In genomic region chr15:61835476-61836106, GRCh38 we compare ENCODE assay signal across 7 cellular contexts.
A peak's percentile ranks its signal among the peaks of the same experiment; 100 is the strongest.
DNase-seq lines count a peak whose midpoint lies in the region; ATAC-seq, FAIRE-seq and TF ChIP-seq lines count a peak whose summit lies in the region.

No MANE protein-coding gene starts in this region.

- H3K9ac ChIP-seq in GM12878 (ENCODE audit: control insufficient read depth, insufficient read depth, low read length): no peak overlapping the region
- no peak overlapping the region for H3K9ac ChIP-seq in iPS-15b (ENCODE audit: low read depth, low read length)

- intact Hi-C loops in GM12878 (cut with micrococcal nuclease; ENCODE audit: unreplicated experiment): loop anchor here (10.0 kb wide), 2 partner anchors 671 to 1331 kb away; no protein-coding TSS in a partner anchor
- intact Hi-C loops in spleen (cut with DNase I; ENCODE audit: low total_unique reads): loop anchor here (10.0 kb wide), 2 partner anchors 921 to 1251 kb away; no protein-coding TSS in a partner anchor

- H3K4me2 ChIP-seq in GM12878 (ENCODE audit: control insufficient read depth, insufficient read depth): no peak overlapping the region

- WGBS in GM12878 (ENCODE audit: insufficient coverage, insufficient replicate concordance, low lambda C conversion rate, missing lambda C conversion rate): under 1% methylated on average over 9 of the region's 9 CpGs
- 7 to 13% (median 9%) methylated on average over 7 to 9 of the region's 9 CpGs for WGBS in spleen, 5 donors

- RAD21 ChIA-PET in GM12878 (lab: Charles Lee; ENCODE audit: unreplicated experiment): interaction anchor here (0.8 kb wide), 1 partner anchor 641 kb away, joined by 3 read pairs; no protein-coding TSS in a partner anchor

- peaks cover 1% of the 10 kb centered on the region for H3K4me1 Mint-ChIP-seq in T-helper 2 cell treated with Interferon-gamma antibody and Interleukin-4, amounts not matched to agents 5 μg/mL and 100 μg/mL, for 36 hours (ENCODE audit: low read depth)

- H3K36me3 Mint-ChIP-seq in T-helper 2 cell treated with Interferon-gamma antibody and Interleukin-4, amounts not matched to agents 5 μg/mL and 100 μg/mL, for 36 hours (ENCODE audit: low read depth): no peaks in the 10 kb centered on the region

- FAIRE-seq in GM12878 (lab: Jason Lieb, UNC): peak; percentile 88

- ATAC-seq in GM12878: peak; percentile 77
- ATAC-seq in HG02981 (IDR thresholded peaks at IDR 0.05; ENCODE audit: unreplicated experiment): no peak

- no peak overlapping the region for H3K4me3 Mint-ChIP-seq in T-helper 2 cell treated with Interferon-gamma antibody and Interleukin-4, amounts not matched to agents 5 μg/mL and 100 μg/mL, for 36 hours

- no peaks in the 10 kb centered on the region for H4K20me1 ChIP-seq in GM12878 (ENCODE audit: control insufficient read depth, insufficient read depth)

- DNase-seq in NCI-H1092 (lab: John Stamatoyannopoulos, UW) (peak; percentile 5), GM12878 (ENCODE audit: low read depth, low spot score) (no peak), spleen (no peak)
- peak; percentile 26 for DNase-seq in T-helper 2 cell treated with Interferon-gamma antibody and Interleukin-4, amounts not matched to agents 5 μg/mL and 100 μg/mL, for 36 hours (ENCODE audit: low spot score)

- no peak overlapping the region for H3K4me3 ChIP-seq in GM12878
- peak overlapping the region; percentile 30 for H3K4me3 ChIP-seq in iPS-15b (ENCODE audit: low read depth, low read length)
- no peak overlapping the region for H3K4me3 ChIP-seq in spleen

- H3K4me1 ChIP-seq in GM12878 (ENCODE audit: control insufficient read depth, insufficient read depth, low read length): no peaks in the 10 kb centered on the region
- H3K4me1 ChIP-seq in iPS-15b (ENCODE audit: control insufficient read depth, insufficient read depth, low read length): peaks cover 7% of the 10 kb centered on the region
- H3K4me1 ChIP-seq in spleen: peaks cover 0 to 24% (median 7%) of the 10 kb centered on the region in 6 donors

- H3K27me3 ChIP-seq in GM12878 (replicated peaks in 1 of 2; ENCODE audit: control insufficient read depth in 2 of 2, insufficient read depth in 2 of 2, low read length in 1 of 2) (no peaks in the 10 kb centered on the region; a peak in 2 of 4 replicates), iPS-15b (ENCODE audit: control insufficient read depth, insufficient read depth, low read length) (no peaks in the 10 kb centered on the region), spleen (replicated peaks in 1 of 7) (peaks cover 0 to 38% (median 6%) of the 10 kb centered on the region in 7 donors)

- peak; percentile 97 for TF ChIP-seq CTCF in GM12872 (IDR thresholded peaks at IDR 0.05; ENCODE audit: insufficient read depth, low read depth, low read length)
- peak; percentile 85 to 89 (median 87) for TF ChIP-seq CTCF in GM12878 (IDR thresholded peaks at IDR 0.05 in 2 of 3, conservative IDR thresholded peaks at IDR 0.05 in 1 of 3; ENCODE audit: control insufficient read depth in 2 of 3, extremely low read depth in 1 of 3, insufficient read depth in 1 of 3, low read depth in 3 of 3, low read length in 3 of 3)
- peak; percentile 34 to 88 (median 84) for TF ChIP-seq CTCF in spleen (IDR thresholded peaks at IDR 0.05 in 8 of 11, conservative IDR thresholded peaks at IDR 0.05 in 3 of 11)

- H3K27ac Mint-ChIP-seq in T-helper 2 cell treated with Interferon-gamma antibody and Interleukin-4, amounts not matched to agents 5 μg/mL and 100 μg/mL, for 36 hours: no peak overlapping the region

- TF ChIP-seq RAD21 in GM12878 (IDR thresholded peaks at IDR 0.05; ENCODE audit: insufficient read depth, low read depth, low read length): peak; percentile 78

- no peaks in the 10 kb centered on the region for H3K9me3 Mint-ChIP-seq in T-helper 2 cell treated with Interferon-gamma antibody and Interleukin-4, amounts not matched to agents 5 μg/mL and 100 μg/mL, for 36 hours

- in situ Hi-C loops in GM12878 (cut with MboI): loop anchor here (10.0 to 25.0 kb wide), 3 partner anchors 1251 to 1473 kb away; no protein-coding TSS in a partner anchor

- no peak for TF ChIP-seq POLR2A in GM12878 (IDR thresholded peaks at IDR 0.05; ENCODE audit: low read depth, low read length)
- no peak for TF ChIP-seq POLR2A in spleen (IDR thresholded peaks at IDR 0.05)

- CTCF ChIA-PET in GM12878 (lab: Yijun Ruan, JAX): interaction anchor here (0.5 to 4.1 kb wide), 17 partner anchors 10 to 1507 kb away, joined by 3 to 59 read pairs (median 5); no protein-coding TSS in a partner anchor

- no peak overlapping the region for H2AFZ ChIP-seq in GM12878 (ENCODE audit: control insufficient read depth, low read depth, low read length)

- no peaks in the 10 kb centered on the region for H3K36me3 ChIP-seq in GM12878 (ENCODE audit: control insufficient read depth in 2 of 2, insufficient read depth in 2 of 2, low read length in 1 of 2)
- H3K36me3 ChIP-seq in iPS-15b (ENCODE audit: control insufficient read depth, insufficient read depth, low read length): no peaks in the 10 kb centered on the region
- H3K36me3 ChIP-seq in spleen: no peaks in the 10 kb centered on the region

- SMC1A ChIA-PET in GM12878 (lab: Charles Lee; ENCODE audit: uncharacterized antibody, unreplicated experiment): interaction anchor here (0.7 kb wide), 1 partner anchor 239 kb away, joined by 3 read pairs; no protein-coding TSS in a partner anchor

- no peaks in the 10 kb centered on the region for H3K9me3 ChIP-seq in GM12878 (replicated peaks; ENCODE audit: control insufficient read depth, insufficient read depth, low read length)
- H3K9me3 ChIP-seq in iPS-15b (ENCODE audit: control insufficient read depth, insufficient read depth, low read length): no peaks in the 10 kb centered on the region
- H3K9me3 ChIP-seq in spleen: no peaks in the 10 kb centered on the region

- no peak for TF ChIP-seq EP300 in GM12878 (IDR thresholded peaks at IDR 0.05; ENCODE audit: borderline replicate concordance in 1 of 2, control insufficient read depth in 1 of 2, low read depth in 2 of 2, low read length in 2 of 2)

- no TSS peak for BruUV-seq in GM12878 (replicated peaks; lab: Mats Ljungman, UMichigan)

- H3K27me3 Mint-ChIP-seq in T-helper 2 cell treated with Interferon-gamma antibody and Interleukin-4, amounts not matched to agents 5 μg/mL and 100 μg/mL, for 36 hours (ENCODE audit: low read depth): peaks cover 18% of the 10 kb centered on the region

- no peak overlapping the region for H3K27ac ChIP-seq in GM12878 (ENCODE audit: control insufficient read depth, insufficient read depth)
- no peak overlapping the region for H3K27ac ChIP-seq in spleen

- no peaks in the 10 kb centered on the region for H3K79me2 ChIP-seq in GM12878 (ENCODE audit: control insufficient read depth, insufficient read depth, low read length)

- POLR2A ChIA-PET in GM12878 (lab: Charles Lee): no interaction called here

TF ChIP-seq in GM12878, 131 proteins besides CTCF, POLR2A, EP300 and RAD21:
- TF ChIP-seq MEF2B (IDR thresholded peaks at IDR 0.05; ENCODE audit: partially characterized antibody, poor library complexity, severe bottlenecking): no peak
- no peak for TF ChIP-seq BCL11A (IDR thresholded peaks at IDR 0.05; ENCODE audit: low read depth, low read length)
- TF ChIP-seq SIX5 (IDR thresholded peaks at IDR 0.05; ENCODE audit: low read depth, low read length, severe bottlenecking): no peak
- peak; percentile 34; the same call in 1 of the 2 replicates for TF ChIP-seq SMC3 (IDR thresholded peaks at IDR 0.05; ENCODE audit: borderline replicate concordance, low read length)
- TF ChIP-seq JUND (IDR thresholded peaks at IDR 0.05; ENCODE audit: low read depth, low read length): no peak
- no peak for TF ChIP-seq TBL1XR1 (IDR thresholded peaks at IDR 0.05; ENCODE audit: low read depth, low read length)
- no peak for TF ChIP-seq ZNF384 (IDR thresholded peaks at IDR 0.05; ENCODE audit: borderline replicate concordance, low read depth, low read length)
- no peak for TF ChIP-seq CBX3 (IDR thresholded peaks at IDR 0.05; ENCODE audit: borderline replicate concordance, low read depth)
- 0 out of 2 replicates have a peak, but pooled peaks have one; percentile 16 for TF ChIP-seq TCF12 (IDR thresholded peaks at IDR 0.05; ENCODE audit: low read depth, low read length)
- no peak for TF ChIP-seq ZNF24 (IDR thresholded peaks at IDR 0.05)
- no peak for TF ChIP-seq DPF2 (IDR thresholded peaks at IDR 0.05)
- TF ChIP-seq SMAD1 (IDR thresholded peaks at IDR 0.05; ENCODE audit: low read depth, partially characterized antibody): no peak
- TF ChIP-seq RAD51 (IDR thresholded peaks at IDR 0.05): no peak
- TF ChIP-seq ZNF687 (IDR thresholded peaks at IDR 0.05): no peak
- no peak for TF ChIP-seq IKZF2 (IDR thresholded peaks at IDR 0.05)
- no peak for TF ChIP-seq CHD1 (IDR thresholded peaks at IDR 0.05; ENCODE audit: low read depth, low read length)
- TF ChIP-seq PAX5 (IDR thresholded peaks at IDR 0.05; ENCODE audit: borderline replicate concordance, low read depth, low read length): no peak
TF ChIP-seq in GM12878: peak in this region for 2.

Comparison
In these comparisons a context has a peak if more than half of its experiments do, and no peak if none do; other contexts are left out.
1. DNase-seq: peak in NCI-H1092 (single experiment) and T-helper 2 cell treated with Interferon-gamma antibody and Interleukin-4, amounts not matched to agents 5 μg/mL and 100 μg/mL, for 36 hours (single experiment); none in GM12878 (single experiment) and spleen (single experiment).
2. Peak in every context shown above with its lines, with median percentiles within 50 percentile points of each other: CTCF ChIP-seq.